ENCODE assay signal across 1 cellular context in genomic region chr19:48874309-48875135, GRCh38.
A peak's percentile ranks its signal among the peaks of the same experiment; 100 is the strongest.
TF ChIP-seq lines count a peak whose summit lies in the region.

No MANE protein-coding gene starts in this region.

TF ChIP-seq in HepG2, 621 proteins besides CTCF, POLR2A, EP300 and RAD21:
- TF ChIP-seq MBNL3 (CRISPR knock-in tag; conservative IDR thresholded peaks at IDR 0.05) (no peak), RBFOX2 (IDR thresholded peaks at IDR 0.05; ENCODE audit: low read depth, low read length) (0 out of 2 replicates have a peak, but pooled peaks have one; percentile 16), ZNF549 (CRISPR knock-in tag; IDR thresholded peaks at IDR 0.05) (no peak), ZBTB38 (CRISPR knock-in tag; IDR thresholded peaks at IDR 0.05) (0 out of 2 replicates have a peak, but pooled peaks have one; percentile 30), GTF2F1 (IDR thresholded peaks at IDR 0.05; ENCODE audit: low read length) (no peak), SRY (CRISPR knock-in tag; IDR thresholded peaks at IDR 0.05) (no peak), KDM3A (CRISPR knock-in tag; IDR thresholded peaks at IDR 0.05; ENCODE audit: low read depth) (no peak), KLF12 (CRISPR knock-in tag; IDR thresholded peaks at IDR 0.05; ENCODE audit: borderline replicate concordance) (no peak), ZMYM3 (CRISPR knock-in tag; IDR thresholded peaks at IDR 0.05) (no peak), ZFX (CRISPR knock-in tag; IDR thresholded peaks at IDR 0.05; ENCODE audit: low read depth) (no peak), DR1 (CRISPR knock-in tag; IDR thresholded peaks at IDR 0.05) (no peak), NCOA2 (CRISPR knock-in tag; IDR thresholded peaks at IDR 0.05) (no peak), ZNF160 (CRISPR knock-in tag; IDR thresholded peaks at IDR 0.05) (no peak), FOSL2 (CRISPR knock-in tag; IDR thresholded peaks at IDR 0.05) (0 out of 2 replicates have a peak, but pooled peaks have one; percentile 12), ELF1 (CRISPR knock-in tag; IDR thresholded peaks at IDR 0.05) (no peak), ZNF512B (CRISPR knock-in tag; IDR thresholded peaks at IDR 0.05; ENCODE audit: borderline replicate concordance) (no peak), TBX3 (IDR thresholded peaks at IDR 0.05; ENCODE audit: borderline replicate concordance) (no peak), ZNF296 (CRISPR knock-in tag; conservative IDR thresholded peaks at IDR 0.05) (no peak), SNAPC4 (CRISPR knock-in tag; IDR thresholded peaks at IDR 0.05) (no peak), ZNF816 (CRISPR knock-in tag; IDR thresholded peaks at IDR 0.05; ENCODE audit: borderline replicate concordance) (no peak), E2F1 (CRISPR knock-in tag; IDR thresholded peaks at IDR 0.05) (no peak), CERS6 (CRISPR knock-in tag; IDR thresholded peaks at IDR 0.05) (no peak), SALL1 (CRISPR knock-in tag; IDR thresholded peaks at IDR 0.05) (no peak), DMTF1 (CRISPR knock-in tag; IDR thresholded peaks at IDR 0.05) (no peak), TRIM22 (IDR thresholded peaks at IDR 0.05) (no peak), LCORL (IDR thresholded peaks at IDR 0.05) (peak; percentile 68), LCORL (CRISPR knock-in tag; IDR thresholded peaks at IDR 0.05) (no peak)
